ENCODE assay signal across 8 cellular contexts in genomic region chr19:13151605-13152355, GRCh38. TPM values are rescaled to one million over a fixed set of nuclear protein-coding genes. Genes with fewer than 3 reads are reported as not detected.
DNase-seq lines count a peak whose midpoint lies in the region; ATAC-seq, FAIRE-seq and TF ChIP-seq lines count a peak whose summit lies in the region.

No MANE protein-coding gene starts in this region.

- H3K9me3 ChIP-seq in left lung: no peaks in the 10 kb centered on the region

- peak overlapping the region; percentile 96 to 97 for H3K27ac ChIP-seq in left lung

- intact Hi-C loops in left lung (cut with DNase I): no loop called here

- H3K27me3 ChIP-seq in left lung: no peaks in the 10 kb centered on the region

- DNase-seq in AML-193 (lab: John Stamatoyannopoulos, UW) (peak; percentile 90 to 94), GM19239 (ENCODE audit: insufficient read length, low spot score) (peak; percentile 70), NCI-H748 treated with DMSO at 0.1 percent for 48 hours (lab: John Stamatoyannopoulos, UW) (peak; percentile 89), cortex of kidney (lab: John Stamatoyannopoulos, UW) (peak; percentile 86), left lung (peak; percentile 97)
- peak; percentile 92 to 94 for DNase-seq in activated CD4-positive, alpha-beta T cell treated with anti-CD3 and anti-CD28 coated beads, Interleukin-2, amount 50 U/mL, for 24 hours (ENCODE audit: low read depth in 1 of 2, low spot score in 1 of 2)
- peak; percentile 96 for DNase-seq in stimulated activated CD4-positive, alpha-beta T cell treated with anti-CD3 and anti-CD28 coated beads, Interleukin-2, amount 100 ng/mL, for 24 hours

- FAIRE-seq in GM19239 (lab: Jason Lieb, UNC): peak; percentile 89

- H3K4me1 ChIP-seq in left lung: peaks cover 10 to 41% of the 10 kb centered on the region in 2 donors

- ATAC-seq in HG03565 (IDR thresholded peaks at IDR 0.05; ENCODE audit: unreplicated experiment) (peak; percentile 28), left lung (peak; percentile 54)

- peak in 1 of 2 donors; percentile 39 for TF ChIP-seq CTCF in left lung (IDR thresholded peaks at IDR 0.05)

- H3K4me3 ChIP-seq in left lung: peak overlapping the region; percentile 95 to 100

- H3K36me3 ChIP-seq in left lung: no peaks in the 10 kb centered on the region

RNA-seq across cellular contexts. Expression of gene IER2, which starts 1.6 kb away (rescaled TPM):
- 10 to 100 TPM; 70.1 to 99.4 TPM for total RNA-seq in left lung

RNA-seq across cellular contexts. Expression of gene STX10, which starts 1.6 kb away (rescaled TPM):
- 10 to 100 TPM; 64.0 to 94.8 TPM for total RNA-seq in left lung

RNA-seq across cellular contexts. Expression of gene NACC1, which starts 33.7 kb away (rescaled TPM):
- 10 to 100 TPM; 65.1 to 92.5 TPM for total RNA-seq in left lung

RNA-seq across cellular contexts. Expression of gene TRMT1, which starts 35.2 kb away (rescaled TPM):
- total RNA-seq in left lung: 10 to 100 TPM; 24.2 to 46.2 TPM

RNA-seq across cellular contexts. Expression of gene LYL1, which starts 49.1 kb away (rescaled TPM):
- total RNA-seq in left lung: 10 to 100 TPM; 15.4 to 32.9 TPM

Comparison
In these comparisons a context has a peak if more than half of its experiments do, and no peak if none do; other contexts are left out.
1. Peak in every context shown above with its lines: DNase-seq, ATAC-seq, H3K4me3 ChIP-seq and H3K27ac ChIP-seq.